ENCODE assay signal across 20 cellular contexts in genomic region chr9:93303258-93303771, GRCh38.
DNase-seq lines count a peak whose midpoint lies in the region; ATAC-seq, FAIRE-seq and TF ChIP-seq lines count a peak whose summit lies in the region.
"Had no signal": no experiment of that assay in that cellular context is flagged by ENCODE, and none has a peak within 500 bp of the region (broad histone marks: within the 10 kb centered on the region; RNA-seq: fewer than 3 reads in every experiment).

No MANE protein-coding gene starts in this region.

- FAIRE-seq in small intestine (lab: Jason Lieb, UNC) = no peak
- FAIRE-seq: keratinocyte had no signal

- H3K27ac ChIP-seq in heart right ventricle (no peak overlapping the region), aorta (ENCODE audit: low read depth in 1 of 2, low read length in 2 of 2) (no peak overlapping the region), small intestine (ENCODE audit: low read depth in 1 of 2, low read length in 1 of 2) (no peak overlapping the region)
- H3K27ac ChIP-seq: esophagus squamous epithelium, upper lobe of left lung had no signal

- CTCF ChIA-PET in activated CD8-positive, alpha-beta T cell treated with anti-CD3 and anti-CD28 coated beads for 36 hours (lab: Charles Lee) = interaction anchor here (0.8 to 4.2 kb wide), 20 partner anchors 9 to 347 kb away, joined by 3 to 19 read pairs (median 3); no protein-coding TSS in a partner anchor

- H3K27me3 ChIP-seq in heart right ventricle (no peaks in the 10 kb centered on the region), aorta (ENCODE audit: control insufficient read depth in 1 of 2, insufficient read depth in 2 of 2, low read length in 1 of 2) (no peaks in the 10 kb centered on the region), small intestine (ENCODE audit: control insufficient read depth in 2 of 2, insufficient read depth in 2 of 2, low read length in 2 of 2) (no peaks in the 10 kb centered on the region)
- H3K27me3 ChIP-seq: esophagus squamous epithelium, gastroesophageal sphincter, neutrophil, upper lobe of left lung had no signal

- no peak overlapping the region for H3K4me3 Mint-ChIP-seq in activated CD8-positive, alpha-beta T cell treated with anti-CD3 and anti-CD28 coated beads for 36 hours
- H3K4me3 Mint-ChIP-seq: activated B cell treated with CpG ODN at 0.5 μM for 24 hours; activated naive CD8-positive, alpha-beta T cell treated with anti-CD3 and anti-CD28 coated beads, Interleukin-2, amount 10 ng/mL, durations not matched to agents 7 days and 5 days; CD14-positive monocyte; effector memory CD8-positive, alpha-beta T cell; IgD-negative memory B cell had no signal

- 89 to 93% methylated on average over 11 of the region's 11 CpGs for WGBS in heart right ventricle, 2 donors
- 96 to 97% methylated on average over 11 of the region's 11 CpGs for WGBS in aorta, 2 donors
- WGBS in small intestine, 3 donors = 84 to 93% (median 87%) methylated on average over 11 of the region's 11 CpGs

- peaks cover 9 to 71% (median 30%) of the 10 kb centered on the region in 9 donors for H3K4me1 ChIP-seq in heart right ventricle
- H3K4me1 ChIP-seq in aorta (ENCODE audit: control insufficient read depth in 1 of 2, insufficient read depth in 2 of 2, low read length in 2 of 2) = no peaks in the 10 kb centered on the region
- H3K4me1 ChIP-seq in small intestine (ENCODE audit: control insufficient read depth in 2 of 2, insufficient read depth in 1 of 2, low read depth in 1 of 2, low read length in 1 of 2) = peaks cover 0 to 7% of the 10 kb centered on the region in 2 donors
- H3K4me1 ChIP-seq: esophagus squamous epithelium had no signal

- H3K9me3 ChIP-seq in heart right ventricle = no peaks in the 10 kb centered on the region
- no peaks in the 10 kb centered on the region for H3K9me3 ChIP-seq in aorta (ENCODE audit: control insufficient read depth, low read length)
- no peaks in the 10 kb centered on the region for H3K9me3 ChIP-seq in small intestine (ENCODE audit: control insufficient read depth, low read depth)
- H3K9me3 ChIP-seq: esophagus squamous epithelium, gastroesophageal sphincter, neutrophil, upper lobe of left lung had no signal

- H3K27ac Mint-ChIP-seq in activated CD8-positive, alpha-beta T cell treated with anti-CD3 and anti-CD28 coated beads for 36 hours = no peak overlapping the region
- H3K27ac Mint-ChIP-seq: activated B cell treated with CpG ODN at 0.5 μM for 24 hours; activated naive CD8-positive, alpha-beta T cell treated with anti-CD3 and anti-CD28 coated beads, Interleukin-2, amount 10 ng/mL, durations not matched to agents 7 days and 5 days; effector memory CD8-positive, alpha-beta T cell; IgD-negative memory B cell had no signal

- H3K27me3 Mint-ChIP-seq in activated CD8-positive, alpha-beta T cell treated with anti-CD3 and anti-CD28 coated beads for 36 hours = no peaks in the 10 kb centered on the region
- H3K27me3 Mint-ChIP-seq: activated naive CD8-positive, alpha-beta T cell treated with anti-CD3 and anti-CD28 coated beads, Interleukin-2, amount 10 ng/mL, durations not matched to agents 7 days and 5 days had no signal

- intact Hi-C loops in cardiac septum (cut with DNase I) (loop anchor here (5.0 to 10.0 kb wide), 2 partner anchors 196 to 261 kb away; no protein-coding TSS in a partner anchor), heart right ventricle (cut with DNase I) (loop anchor here in 4 of 10 donors (2.0 to 10.0 kb wide), 4 partner anchors 141 to 199 kb away; no protein-coding TSS in a partner anchor), aorta (cut with DNase I) (loop anchor here (2.0 to 10.0 kb wide), 2 partner anchors 143 to 299 kb away; no protein-coding TSS in a partner anchor)
- intact Hi-C loops in activated CD8-positive, alpha-beta T cell treated with anti-CD3 and anti-CD28 coated beads for 36 hours (cut with micrococcal nuclease) = no loop called here

- H3K4me3 ChIP-seq in heart right ventricle = no peak overlapping the region
- H3K4me3 ChIP-seq in aorta (ENCODE audit: low read length in 2 of 2) = no peak overlapping the region
- no peak overlapping the region for H3K4me3 ChIP-seq in small intestine (ENCODE audit: low read depth in 1 of 2, low read length in 2 of 2)
- H3K4me3 ChIP-seq: esophagus squamous epithelium, gastroesophageal sphincter, lung, upper lobe of left lung had no signal

- DNase-seq in cardiac septum (ENCODE audit: low spot score) (peak; percentile 63), heart right ventricle (no peak), mesenteric fat pad (ENCODE audit: low spot score) (peak; percentile 74), aorta (peak; percentile 17 to 27), midbrain (lab: John Stamatoyannopoulos, UW) (no peak), small intestine (no peak)
- no peak for DNase-seq in activated CD8-positive, alpha-beta T cell treated with anti-CD3 and anti-CD28 coated beads for 36 hours
- DNase-seq: esophagus squamous epithelium, T1000 had no signal

- H3K36me3 ChIP-seq in heart right ventricle (no peaks in the 10 kb centered on the region), aorta (ENCODE audit: control insufficient read depth in 1 of 2, insufficient read depth in 2 of 2, low read length in 1 of 2) (no peaks in the 10 kb centered on the region), small intestine (ENCODE audit: control insufficient read depth in 2 of 2, insufficient read depth in 2 of 2, low read length in 2 of 2) (peaks cover 0 to 2% of the 10 kb centered on the region in 2 donors)
- H3K36me3 ChIP-seq: esophagus squamous epithelium, neutrophil, upper lobe of left lung had no signal

- POLR2A ChIA-PET in activated CD8-positive, alpha-beta T cell treated with anti-CD3 and anti-CD28 coated beads for 36 hours (lab: Charles Lee) = interaction anchor here (0.6 kb wide), 1 partner anchor 177 kb away, joined by 3 read pairs; no protein-coding TSS in a partner anchor

- TF ChIP-seq CTCF in heart right ventricle (IDR thresholded peaks at IDR 0.05) = no peak
- TF ChIP-seq CTCF in activated CD8-positive, alpha-beta T cell treated with anti-CD3 and anti-CD28 coated beads for 36 hours (IDR thresholded peaks at IDR 0.05) = peak; percentile 1

- ATAC-seq in heart right ventricle (no peak), aorta (ENCODE audit: low FRiP score) (no peak), HG03342 (IDR thresholded peaks at IDR 0.05; ENCODE audit: unreplicated experiment) (no peak)
- no peak for ATAC-seq in activated CD8-positive, alpha-beta T cell treated with anti-CD3 and anti-CD28 coated beads for 36 hours
- ATAC-seq: gastroesophageal sphincter had no signal

- H3K4me1 Mint-ChIP-seq in activated CD8-positive, alpha-beta T cell treated with anti-CD3 and anti-CD28 coated beads for 36 hours (ENCODE audit: low read depth) = no peaks in the 10 kb centered on the region
- H3K4me1 Mint-ChIP-seq: activated B cell treated with CpG ODN at 0.5 μM for 24 hours had no signal

- no peaks in the 10 kb centered on the region for H3K36me3 Mint-ChIP-seq in activated CD8-positive, alpha-beta T cell treated with anti-CD3 and anti-CD28 coated beads for 36 hours (ENCODE audit: low read depth)
- H3K36me3 Mint-ChIP-seq: activated naive CD8-positive, alpha-beta T cell treated with anti-CD3 and anti-CD28 coated beads, Interleukin-2, amount 10 ng/mL, durations not matched to agents 7 days and 5 days; CD14-positive monocyte; IgD-negative memory B cell had no signal

- no peaks in the 10 kb centered on the region for H3K9me3 Mint-ChIP-seq in activated CD8-positive, alpha-beta T cell treated with anti-CD3 and anti-CD28 coated beads for 36 hours
- H3K9me3 Mint-ChIP-seq: activated B cell treated with CpG ODN at 0.5 μM for 24 hours; activated naive CD8-positive, alpha-beta T cell treated with anti-CD3 and anti-CD28 coated beads, Interleukin-2, amount 10 ng/mL, durations not matched to agents 7 days and 5 days; CD14-positive monocyte; effector memory CD8-positive, alpha-beta T cell; IgD-negative memory B cell had no signal

Comparison
In these comparisons a context has a peak if more than half of its experiments do, and no peak if none do; other contexts are left out.
1. DNase-seq: peak in cardiac septum (single experiment), mesenteric fat pad (single experiment) and aorta (2 of 2); none in heart right ventricle (0 of 2), activated CD8-positive, alpha-beta T cell treated with anti-CD3 and anti-CD28 coated beads for 36 hours (single experiment), midbrain (single experiment) and small intestine (single experiment).